ENCODE assay signal across 1 cellular context in the genomic region with DNA sequence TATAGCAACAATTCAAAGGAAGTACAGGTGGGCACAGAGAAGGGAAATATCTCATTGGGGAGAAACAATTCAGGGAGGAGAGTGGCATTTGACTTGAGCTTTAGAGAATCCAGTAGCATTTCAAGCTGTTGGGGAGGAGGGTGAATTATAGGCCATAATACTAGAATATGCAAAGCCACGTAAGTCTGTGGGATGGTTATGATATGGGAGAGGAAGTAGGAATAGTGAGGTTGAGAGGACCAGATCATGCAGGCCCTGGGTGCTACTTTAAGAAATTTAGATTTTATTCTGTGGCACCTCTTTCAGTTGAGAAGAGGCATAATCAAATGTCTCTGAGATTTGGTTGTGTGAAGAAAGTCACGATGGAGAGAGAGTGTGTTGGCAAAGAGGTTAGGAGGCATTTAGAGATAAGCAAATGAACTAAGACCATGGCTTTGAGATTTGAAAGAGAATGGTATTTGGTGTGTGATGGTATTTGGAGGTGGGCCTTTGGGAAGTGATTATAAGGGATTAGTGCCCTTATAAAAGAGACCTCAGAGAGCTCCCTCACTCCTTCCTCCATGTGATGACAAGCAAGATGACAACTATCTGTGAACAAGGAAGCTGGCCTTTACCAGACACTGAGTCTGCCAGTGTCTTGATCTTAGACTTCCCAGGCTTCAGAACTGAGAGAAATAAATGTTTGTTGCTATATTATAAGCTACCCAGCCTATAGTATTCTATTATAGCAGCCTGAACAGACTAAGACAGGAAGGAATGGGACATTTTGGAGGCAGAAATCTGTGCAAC.
TF ChIP-seq lines count a peak whose summit lies in the region.

No MANE protein-coding gene starts in this region.

TF ChIP-seq in WTC11, 78 proteins besides CTCF, POLR2A, EP300 and RAD21 (continued from another document):
- TF ChIP-seq GTF2I (CRISPR knock-in tag; conservative IDR thresholded peaks at IDR 0.05) (no peak), TCF7 (CRISPR knock-in tag; IDR thresholded peaks at IDR 0.05; ENCODE audit: low read depth) (no peak), ELF4 (CRISPR knock-in tag; IDR thresholded peaks at IDR 0.05; ENCODE audit: low read depth) (no peak)
- TF ChIP-seq, protein P1, sequence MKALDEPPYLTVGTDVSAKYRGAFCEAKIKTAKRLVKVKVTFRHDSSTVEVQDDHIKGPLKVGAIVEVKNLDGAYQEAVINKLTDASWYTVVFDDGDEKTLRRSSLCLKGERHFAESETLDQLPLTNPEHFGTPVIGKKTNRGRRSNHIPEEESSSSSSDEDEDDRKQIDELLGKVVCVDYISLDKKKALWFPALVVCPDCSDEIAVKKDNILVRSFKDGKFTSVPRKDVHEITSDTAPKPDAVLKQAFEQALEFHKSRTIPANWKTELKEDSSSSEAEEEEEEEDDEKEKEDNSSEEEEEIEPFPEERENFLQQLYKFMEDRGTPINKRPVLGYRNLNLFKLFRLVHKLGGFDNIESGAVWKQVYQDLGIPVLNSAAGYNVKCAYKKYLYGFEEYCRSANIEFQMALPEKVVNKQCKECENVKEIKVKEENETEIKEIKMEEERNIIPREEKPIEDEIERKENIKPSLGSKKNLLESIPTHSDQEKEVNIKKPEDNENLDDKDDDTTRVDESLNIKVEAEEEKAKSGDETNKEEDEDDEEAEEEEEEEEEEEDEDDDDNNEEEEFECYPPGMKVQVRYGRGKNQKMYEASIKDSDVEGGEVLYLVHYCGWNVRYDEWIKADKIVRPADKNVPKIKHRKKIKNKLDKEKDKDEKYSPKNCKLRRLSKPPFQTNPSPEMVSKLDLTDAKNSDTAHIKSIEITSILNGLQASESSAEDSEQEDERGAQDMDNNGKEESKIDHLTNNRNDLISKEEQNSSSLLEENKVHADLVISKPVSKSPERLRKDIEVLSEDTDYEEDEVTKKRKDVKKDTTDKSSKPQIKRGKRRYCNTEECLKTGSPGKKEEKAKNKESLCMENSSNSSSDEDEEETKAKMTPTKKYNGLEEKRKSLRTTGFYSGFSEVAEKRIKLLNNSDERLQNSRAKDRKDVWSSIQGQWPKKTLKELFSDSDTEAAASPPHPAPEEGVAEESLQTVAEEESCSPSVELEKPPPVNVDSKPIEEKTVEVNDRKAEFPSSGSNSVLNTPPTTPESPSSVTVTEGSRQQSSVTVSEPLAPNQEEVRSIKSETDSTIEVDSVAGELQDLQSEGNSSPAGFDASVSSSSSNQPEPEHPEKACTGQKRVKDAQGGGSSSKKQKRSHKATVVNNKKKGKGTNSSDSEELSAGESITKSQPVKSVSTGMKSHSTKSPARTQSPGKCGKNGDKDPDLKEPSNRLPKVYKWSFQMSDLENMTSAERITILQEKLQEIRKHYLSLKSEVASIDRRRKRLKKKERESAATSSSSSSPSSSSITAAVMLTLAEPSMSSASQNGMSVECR (CRISPR knock-in tag; IDR thresholded peaks at IDR 0.05; ENCODE audit: borderline replicate concordance), result no peak
